ENCODE assay signal across 8 cellular contexts in genomic region chr10:3887885-3888476, GRCh38.
DNase-seq lines count a peak whose midpoint lies in the region; ATAC-seq lines count a peak whose summit lies in the region.

No MANE protein-coding gene starts in this region.

- ATAC-seq in GM21529 (IDR thresholded peaks at IDR 0.05; ENCODE audit: unreplicated experiment): peak; percentile 86

- CTCF ChIA-PET in CD4-positive, alpha-beta memory T cell (lab: Charles Lee; ENCODE audit: partially characterized antibody): interaction anchor here (1.2 kb wide), 1 partner anchor 12 kb away, joined by 3 read pairs; no protein-coding TSS in a partner anchor

- intact Hi-C loops in CD4-positive, alpha-beta memory T cell (cut with micrococcal nuclease): loop anchor here (1.0 to 2.0 kb wide), 2 partner anchors 11 to 15 kb away; no protein-coding TSS in a partner anchor

- POLR2A ChIA-PET in CD4-positive, alpha-beta memory T cell (lab: Charles Lee; ENCODE audit: partially characterized antibody): interaction anchor here (0.9 to 11.9 kb wide), 13 partner anchors 14 to 113 kb away, joined by 3 to 289 read pairs (median 7); partner anchors contain the start of gene KLF6

- no peaks in the 10 kb centered on the region for H3K9me3 ChIP-seq in CD4-positive, alpha-beta memory T cell (ENCODE audit: control insufficient read depth in 1 of 2, low read length in 2 of 2)
- no peaks in the 10 kb centered on the region for H3K9me3 ChIP-seq in MG63

- H3K4me1 Mint-ChIP-seq in CD4-positive, alpha-beta memory T cell: peaks cover 23 to 68% (median 49%) of the 10 kb centered on the region in 4 donors
- peaks cover 20 to 21% of the 10 kb centered on the region in 2 donors for H3K4me1 Mint-ChIP-seq in immature natural killer cell

- H3K36me3 ChIP-seq in CD4-positive, alpha-beta memory T cell (ENCODE audit: insufficient read depth, low read length): no peaks in the 10 kb centered on the region
- no peaks in the 10 kb centered on the region for H3K36me3 ChIP-seq in MG63

- no peaks in the 10 kb centered on the region for H3K36me3 Mint-ChIP-seq in CD4-positive, alpha-beta memory T cell
- H3K36me3 Mint-ChIP-seq in immature natural killer cell: no peaks in the 10 kb centered on the region

- H3K4me3 ChIP-seq in CD4-positive, alpha-beta memory T cell (ENCODE audit: low read length in 2 of 2): no peak overlapping the region
- no peak overlapping the region for H3K4me3 ChIP-seq in MG63

- H3K4me3 Mint-ChIP-seq in CD4-positive, alpha-beta memory T cell: peak overlapping the region; percentile 62 to 82 (median 70)
- H3K4me3 Mint-ChIP-seq in immature natural killer cell: peak overlapping the region in 1 of 5 donors; percentile 65

- H3K27me3 ChIP-seq in CD4-positive, alpha-beta memory T cell (ENCODE audit: insufficient read depth, low read length): no peaks in the 10 kb centered on the region
- H3K27me3 ChIP-seq in MG63: no peaks in the 10 kb centered on the region

- H3K27ac Mint-ChIP-seq in CD4-positive, alpha-beta memory T cell: peak overlapping the region; percentile 91 to 99 (median 98)
- peak overlapping the region in 4 of 6 donors; percentile 17 to 94 (median 74) for H3K27ac Mint-ChIP-seq in immature natural killer cell

- peak; percentile 70 to 94 (median 74) for DNase-seq in CD4-positive, alpha-beta memory T cell
- peak; percentile 85 for DNase-seq in MG63
- peak; percentile 49 for DNase-seq in activated gamma-delta T cell treated with anti-CD3 and anti-CD28 coated beads, Interleukin-2, amount 50 U/mL, for 16 hours (ENCODE audit: low read depth)
- peak in 1 of 3 donors; percentile 60 for DNase-seq in immature natural killer cell
- peak; percentile 48 for DNase-seq in stimulated activated CD4-positive, alpha-beta T cell treated with anti-CD3 and anti-CD28 coated beads, Interleukin-2, amount 100 ng/mL, for 4 hours (ENCODE audit: low read depth)
- DNase-seq in cerebellum (ENCODE audit: low spot score): no peak
- no peak for DNase-seq in HuH-7.5 (ENCODE audit: low spot score)

- H3K27ac ChIP-seq in CD4-positive, alpha-beta memory T cell (ENCODE audit: low read depth, low read length): peak overlapping the region; percentile 77

- no peaks in the 10 kb centered on the region for H3K27me3 Mint-ChIP-seq in CD4-positive, alpha-beta memory T cell
- peaks cover 0 to 10% (median 3%) of the 10 kb centered on the region in 3 donors for H3K27me3 Mint-ChIP-seq in immature natural killer cell (ENCODE audit: low read depth in 3 of 3)

- peaks cover 53% of the 10 kb centered on the region for H3K4me1 ChIP-seq in CD4-positive, alpha-beta memory T cell (ENCODE audit: insufficient read depth, low read length)

- no peaks in the 10 kb centered on the region for H3K9me3 Mint-ChIP-seq in CD4-positive, alpha-beta memory T cell
- no peaks in the 10 kb centered on the region for H3K9me3 Mint-ChIP-seq in immature natural killer cell

Comparison
In these comparisons a context has a peak if more than half of its experiments do, and no peak if none do; other contexts are left out.
1. DNase-seq: peak in CD4-positive, alpha-beta memory T cell (5 of 5), MG63 (single experiment), activated gamma-delta T cell treated with anti-CD3 and anti-CD28 coated beads, Interleukin-2, amount 50 U/mL, for 16 hours (single experiment) and stimulated activated CD4-positive, alpha-beta T cell treated with anti-CD3 and anti-CD28 coated beads, Interleukin-2, amount 100 ng/mL, for 4 hours (single experiment); none in cerebellum (single experiment) and HuH-7.5 (single experiment).